Comparison of ENCODE assay signal across 8 cellular contexts in genomic region chr1:66929289-66929688, GRCh38. TPM values are rescaled to one million over a fixed set of nuclear protein-coding genes. Genes with fewer than 3 reads are reported as not detected.
DNase-seq lines count a peak whose midpoint lies in the region; ATAC-seq, FAIRE-seq and TF ChIP-seq lines count a peak whose summit lies in the region.

No MANE protein-coding gene starts in this region.

- no peak overlapping the region for H2AFZ ChIP-seq in astrocyte (ENCODE audit: low read depth, low read length)

- peaks cover 24% of the 10 kb centered on the region for H4K20me1 ChIP-seq in astrocyte (ENCODE audit: insufficient read depth, low read length)

- H3K4me3 ChIP-seq in heart left ventricle (peak overlapping the region in 11 of 12 donors; percentile 68 to 86 (median 77)), astrocyte (ENCODE audit: insufficient read depth, low read depth, low read length) (peak overlapping the region; percentile 90), lung (peak overlapping the region; percentile 82), uterus (peak overlapping the region; percentile 78 to 97), WERI-Rb-1 (ENCODE audit: low read depth, low read length) (no peak overlapping the region)

- H3K27ac ChIP-seq in heart left ventricle (peak overlapping the region in 11 of 12 donors; percentile 89 to 98 (median 93)), astrocyte (ENCODE audit: low read depth, low read length) (no peak overlapping the region), lung (ENCODE audit: low read depth in 1 of 2, low read length in 1 of 2) (peak overlapping the region; percentile 0 to 98), uterus (peak overlapping the region; percentile 97), WERI-Rb-1 (no peak overlapping the region)

- intact Hi-C loops in heart left ventricle (cut with DNase I), result loop anchor here in 4 of 10 donors (5.0 to 10.0 kb wide), 4 partner anchors 123 to 674 kb away; partner anchors contain the start of genes SLC35D1 (in 2 of the 4) and SERBP1 (in 1 of the 4)
- intact Hi-C loops in Right ventricle myocardium superior (cut with DNase I), result loop anchor here (10.0 kb wide), 1 partner anchor 126 kb away; the partner anchor contains the start of gene SLC35D1
- intact Hi-C loops in uterus (cut with DNase I; ENCODE audit: low total_unique reads), result no loop called here

- H3K9ac ChIP-seq in astrocyte (ENCODE audit: low read length), result peak overlapping the region; percentile 94

- DNase-seq in heart left ventricle, result no peak
- DNase-seq in Right ventricle myocardium superior, result no peak
- DNase-seq in astrocyte (ENCODE audit: low read depth), result no peak
- DNase-seq in lung (ENCODE audit: low spot score), result no peak
- DNase-seq in uterus, result no peak
- no peak for DNase-seq in WERI-Rb-1
- DNase-seq in occipital lobe (lab: John Stamatoyannopoulos, UW), result no peak

- H3K4me2 ChIP-seq in astrocyte (ENCODE audit: low read length), result peak overlapping the region; percentile 85

- H3K9me3 ChIP-seq in heart left ventricle (no peaks in the 10 kb centered on the region), astrocyte (ENCODE audit: insufficient read depth, low read depth, low read length) (no peaks in the 10 kb centered on the region), lung (ENCODE audit: control insufficient read depth in 2 of 2, insufficient read depth in 1 of 2, low read length in 1 of 2) (no peaks in the 10 kb centered on the region), uterus (no peaks in the 10 kb centered on the region), WERI-Rb-1 (ENCODE audit: severe bottlenecking) (no peaks in the 10 kb centered on the region)

- H3K4me3 Mint-ChIP-seq in astrocyte (ENCODE audit: unreplicated experiment), result peak overlapping the region; percentile 80

- H3K79me2 ChIP-seq in astrocyte (ENCODE audit: insufficient read depth, low read length), result peaks cover 74% of the 10 kb centered on the region

- no peaks in the 10 kb centered on the region for H3K36me3 Mint-ChIP-seq in astrocyte (ENCODE audit: low read depth, unreplicated experiment)

- peaks cover 24% of the 10 kb centered on the region for H3K4me1 Mint-ChIP-seq in astrocyte (ENCODE audit: low read depth, unreplicated experiment)

- no peak for ATAC-seq in heart left ventricle
- no peak for ATAC-seq in Right ventricle myocardium superior (ENCODE audit: poor library complexity)
- ATAC-seq in lung (ENCODE audit: insufficient read depth, low FRiP score), result no peak
- ATAC-seq in GM19463 (IDR thresholded peaks at IDR 0.05; ENCODE audit: unreplicated experiment), result no peak

- no peak for FAIRE-seq in astrocyte (lab: Jason Lieb, UNC)

- peaks cover 0 to 7% (median 0%) of the 10 kb centered on the region in 9 donors for H3K36me3 ChIP-seq in heart left ventricle
- H3K36me3 ChIP-seq in astrocyte (ENCODE audit: insufficient read depth, low read length), result no peaks in the 10 kb centered on the region
- H3K36me3 ChIP-seq in lung (ENCODE audit: control insufficient read depth in 2 of 2, insufficient read depth in 2 of 2, low read length in 2 of 2), result no peaks in the 10 kb centered on the region
- no peaks in the 10 kb centered on the region for H3K36me3 ChIP-seq in uterus
- H3K36me3 ChIP-seq in WERI-Rb-1, result no peaks in the 10 kb centered on the region; the same call in 1 of the 2 replicates

- TF ChIP-seq CTCF in heart left ventricle (IDR thresholded peaks at IDR 0.05) (no peak), astrocyte (IDR thresholded peaks at IDR 0.05; ENCODE audit: insufficient read depth, low read depth, low read length) (no peak), lung (IDR thresholded peaks at IDR 0.05; ENCODE audit: control extremely low read depth, extremely low read depth) (no peak), uterus (IDR thresholded peaks at IDR 0.05) (no peak), WERI-Rb-1 (IDR thresholded peaks at IDR 0.05; ENCODE audit: low read depth, low read length) (no peak)

- no peak for TF ChIP-seq POLR2A in heart left ventricle (IDR thresholded peaks at IDR 0.05)
- TF ChIP-seq POLR2A in uterus (IDR thresholded peaks at IDR 0.05), result no peak

- H3K9me3 Mint-ChIP-seq in astrocyte (ENCODE audit: unreplicated experiment), result no peaks in the 10 kb centered on the region

- no peaks in the 10 kb centered on the region for H3K27me3 ChIP-seq in heart left ventricle
- no peaks in the 10 kb centered on the region for H3K27me3 ChIP-seq in astrocyte (ENCODE audit: insufficient read depth, low read length)
- no peaks in the 10 kb centered on the region for H3K27me3 ChIP-seq in lung (ENCODE audit: control insufficient read depth, insufficient read depth)
- no peaks in the 10 kb centered on the region for H3K27me3 ChIP-seq in uterus
- no peaks in the 10 kb centered on the region for H3K27me3 ChIP-seq in WERI-Rb-1 (ENCODE audit: insufficient read depth, low read depth, severe bottlenecking)

- H3K27me3 Mint-ChIP-seq in astrocyte (ENCODE audit: low read depth, unreplicated experiment), result no peaks in the 10 kb centered on the region

- peak overlapping the region; percentile 1 for H3K27ac Mint-ChIP-seq in astrocyte (ENCODE audit: unreplicated experiment)

- H3K4me1 ChIP-seq in heart left ventricle, result peaks cover 6 to 63% (median 46%) of the 10 kb centered on the region in 12 donors
- peaks cover 22% of the 10 kb centered on the region for H3K4me1 ChIP-seq in astrocyte (ENCODE audit: insufficient read depth, low read length)
- peaks cover 2 to 8% of the 10 kb centered on the region in 2 donors for H3K4me1 ChIP-seq in lung (ENCODE audit: control insufficient read depth in 2 of 2, insufficient read depth in 2 of 2, low read length in 2 of 2)
- H3K4me1 ChIP-seq in uterus, result peaks cover 5 to 6% of the 10 kb centered on the region in 2 donors

- 32 to 52% (median 42%) methylated on average over 2 of the region's 2 CpGs for WGBS in heart left ventricle, 4 donors
- 47 to 49% methylated on average over 2 of the region's 2 CpGs for WGBS in lung, 2 donors

RNA-seq across cellular contexts. Expression of gene MIER1, which starts 4.5 kb away (rescaled TPM):
- total RNA-seq in heart left ventricle (10 to 100 TPM; 14.3 to 23.8 (median 19.3) TPM), Right ventricle myocardium superior (15.2 TPM), astrocyte (31.5 and 40.2 TPM in 2 replicates), lung (10 to 100 TPM; 28.6 to 42.4 TPM), uterus (10 to 100 TPM; 25.1 to 59.9 (median 44.9) TPM), occipital lobe (53.0 TPM)
- polyA plus RNA-seq in heart left ventricle (10 to 100 TPM in 1 of 2 donors, 1 to 10 TPM in 1; 7.3 to 10.5 TPM), lung (10 to 100 TPM; 12.6 to 14.4 TPM)

RNA-seq across cellular contexts. Expression of gene DNAI4, which starts 4.6 kb away (rescaled TPM):
- total RNA-seq in heart left ventricle (10 to 100 TPM in 5 of 9 donors, 1 to 10 TPM in 4; 4.5 to 18.9 (median 10.5) TPM), Right ventricle myocardium superior (13.5 TPM), astrocyte (6.9 and 7.7 TPM in 2 replicates), lung (10 to 100 TPM; 24.8 to 61.1 TPM), uterus (10 to 100 TPM; 30.6 to 99.5 (median 55.4) TPM), occipital lobe (34.9 TPM)
- polyA plus RNA-seq in heart left ventricle (1 to 10 TPM in 1 of 2 donors, under 1 TPM in 1; 0.72 to 1.3 TPM), lung (1 to 10 TPM; 4.4 to 6.3 TPM)

Comparison
In these comparisons a context has a peak if more than half of its experiments do, and no peak if none do; other contexts are left out.
1. H3K27ac ChIP-seq: peak in heart left ventricle (11 of 12), lung (2 of 2) and uterus (2 of 2); none in astrocyte (single experiment) and WERI-Rb-1 (single experiment).